In the genomic region with DNA sequence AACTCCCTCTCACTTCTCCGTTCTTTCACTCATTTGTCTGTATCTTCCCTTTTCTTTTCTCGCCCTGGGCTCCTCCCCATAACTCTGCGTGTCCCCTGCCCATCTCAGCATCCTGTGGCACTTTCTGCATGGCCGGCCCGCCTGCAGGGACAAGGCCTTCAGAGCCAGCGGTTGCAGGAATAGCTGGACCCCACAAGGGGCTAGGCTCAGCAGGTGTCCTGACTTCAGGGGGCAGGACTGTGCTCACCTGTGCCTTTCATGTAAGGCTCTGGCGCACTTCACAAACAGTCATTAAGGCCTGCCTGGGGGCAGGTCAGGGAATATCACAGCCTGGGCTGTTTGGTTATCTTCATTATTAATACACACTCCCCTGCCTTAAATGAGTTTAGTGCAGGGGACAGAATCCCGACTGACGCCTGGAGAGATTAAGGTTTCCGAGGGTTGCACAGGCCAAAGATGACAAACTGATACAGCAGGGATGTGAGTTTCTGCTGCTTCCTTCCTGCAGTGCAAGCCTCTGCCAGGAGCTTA, we compare ENCODE assay signal across 15 cellular contexts.
DNase-seq lines count a peak whose midpoint lies in the region; ATAC-seq, FAIRE-seq and TF ChIP-seq lines count a peak whose summit lies in the region.
"Had no signal": no experiment of that assay in that cellular context is flagged by ENCODE, and none has a peak within 500 bp of the region (broad histone marks: within the 10 kb centered on the region; RNA-seq: fewer than 3 reads in every experiment).

No MANE protein-coding gene starts in this region.

- POLR2A ChIA-PET in WTC11 (lab: Charles Lee): no interaction called here

- TF ChIP-seq CTCF in BE2C (IDR thresholded peaks at IDR 0.05; ENCODE audit: low read depth, low read length) (no peak; the same call in 1 of the 2 replicates), WTC11 (IDR thresholded peaks at IDR 0.05) (no peak), D721Med (IDR thresholded peaks at IDR 0.05; ENCODE audit: insufficient read depth, missing control alignments) (no peak)

- H3K9me3 Mint-ChIP-seq in WTC11: 0 out of 2 replicates have a peak, but pooled peaks cover 2% of the 10 kb centered on the region

- H3K27ac ChIP-seq in HUES48 (ENCODE audit: low read depth, low read length) (peak overlapping the region; percentile 38), mesodermal cell (ENCODE audit: low read depth, low read length, severe bottlenecking) (peak overlapping the region; percentile 57)
- H3K27ac ChIP-seq: prostate gland, suprapubic skin had no signal

- no peak for FAIRE-seq in frontal cortex (lab: Jason Lieb, UNC)
- FAIRE-seq in D721Med (lab: Jason Lieb, UNC): no peak

- H3K4me3 Mint-ChIP-seq in WTC11: peak overlapping the region; percentile 71

- H3K9me3 ChIP-seq in BE2C (no peaks in the 10 kb centered on the region), HUES48 (ENCODE audit: control insufficient read depth, insufficient read depth, low read length) (no peaks in the 10 kb centered on the region), mesodermal cell (ENCODE audit: control insufficient read depth, low read length) (no peaks in the 10 kb centered on the region)
- H3K9me3 ChIP-seq: HAP-1, prostate gland, suprapubic skin had no signal

- ATAC-seq in WTC11 (peak; percentile 4; the same call in 1 of the 2 replicates), GM18498 (IDR thresholded peaks at IDR 0.05; ENCODE audit: unreplicated experiment) (no peak), GM19463 (IDR thresholded peaks at IDR 0.05; ENCODE audit: unreplicated experiment) (no peak)

- H3K4me3 ChIP-seq in BE2C (ENCODE audit: low read depth, low read length) (peak overlapping the region; percentile 46), HUES48 (ENCODE audit: low read depth, low read length) (peak overlapping the region; percentile 66), mesodermal cell (ENCODE audit: extremely low read depth, insufficient read depth, low read length, poor library complexity, severe bottlenecking) (no peak overlapping the region)
- H3K4me3 ChIP-seq: HAP-1 had no signal

- peaks cover 56% of the 10 kb centered on the region for H3K4me1 Mint-ChIP-seq in WTC11

- H3K27ac Mint-ChIP-seq in WTC11: no peak overlapping the region
- H3K27ac Mint-ChIP-seq: immature natural killer cell had no signal

- H3K36me3 ChIP-seq in BE2C (no peaks in the 10 kb centered on the region), HUES48 (ENCODE audit: control insufficient read depth, insufficient read depth, low read length) (no peaks in the 10 kb centered on the region), mesodermal cell (ENCODE audit: control insufficient read depth, insufficient read depth, low read length) (no peaks in the 10 kb centered on the region)
- H3K36me3 ChIP-seq: HAP-1, prostate gland, suprapubic skin had no signal

- H3K36me3 Mint-ChIP-seq in WTC11: no peaks in the 10 kb centered on the region

- CTCF ChIA-PET in WTC11 (lab: Charles Lee): no interaction called here

- H3K4me1 ChIP-seq in BE2C: peaks cover 56% of the 10 kb centered on the region
- peaks cover 45% of the 10 kb centered on the region for H3K4me1 ChIP-seq in HUES48 (ENCODE audit: control insufficient read depth, insufficient read depth, low read length)
- peaks cover 49% of the 10 kb centered on the region for H3K4me1 ChIP-seq in mesodermal cell (ENCODE audit: control insufficient read depth, insufficient read depth, low read length, poor library complexity, severe bottlenecking)
- H3K4me1 ChIP-seq: prostate gland had no signal

- H3K27me3 ChIP-seq in BE2C: no peaks in the 10 kb centered on the region
- H3K27me3 ChIP-seq in HUES48 (ENCODE audit: control insufficient read depth, insufficient read depth, low read length): peaks cover 21% of the 10 kb centered on the region

- H3K9ac ChIP-seq in HUES48 (ENCODE audit: low read depth, low read length): no peak overlapping the region

- peaks cover 32% of the 10 kb centered on the region for H3K27me3 Mint-ChIP-seq in WTC11 (ENCODE audit: low read depth)

- DNase-seq in BE2C (peak; percentile 73), WTC11 (ENCODE audit: low spot score) (peak; percentile 48), frontal cortex (ENCODE audit: low spot score in 2 of 2) (no peak), D721Med (ENCODE audit: insufficient read length, low spot score) (no peak)
- DNase-seq: activated CD8-positive, alpha-beta memory T cell treated with anti-CD3 and anti-CD28 coated beads for 24 hours; activated effector memory CD4-positive, alpha-beta T cell treated with anti-CD3 and anti-CD28 coated beads, Interleukin-2, amount 50 U/mL, for 16 hours; immature natural killer cell; SIG-M5 had no signal

- WGBS in mesodermal cell (ENCODE audit: insufficient coverage in 2 of 2), 2 experiments: 29 to 31% methylated on average over 8 to 9 of the region's 10 CpGs

TF ChIP-seq in WTC11, 78 proteins besides CTCF, POLR2A, EP300 and RAD21:
- TF ChIP-seq NR1H2 (CRISPR knock-in tag; IDR thresholded peaks at IDR 0.05) (no peak), ZNF532 (CRISPR knock-in tag; IDR thresholded peaks at IDR 0.05; ENCODE audit: borderline replicate concordance) (no peak), ZNF423 (CRISPR knock-in tag; IDR thresholded peaks at IDR 0.05) (peak; percentile 52; the same call in 1 of the 2 replicates), KAT7 (CRISPR knock-in tag; IDR thresholded peaks at IDR 0.05; ENCODE audit: borderline replicate concordance) (no peak), ETV6 (CRISPR knock-in tag; IDR thresholded peaks at IDR 0.05) (no peak)

Comparison
In these comparisons a context has a peak if more than half of its experiments do, and no peak if none do; other contexts are left out.
1. DNase-seq: peak in BE2C (single experiment) and WTC11 (single experiment); none in frontal cortex (0 of 2) and D721Med (single experiment).